1 cellular context compared by ENCODE assay signal in the genomic region with DNA sequence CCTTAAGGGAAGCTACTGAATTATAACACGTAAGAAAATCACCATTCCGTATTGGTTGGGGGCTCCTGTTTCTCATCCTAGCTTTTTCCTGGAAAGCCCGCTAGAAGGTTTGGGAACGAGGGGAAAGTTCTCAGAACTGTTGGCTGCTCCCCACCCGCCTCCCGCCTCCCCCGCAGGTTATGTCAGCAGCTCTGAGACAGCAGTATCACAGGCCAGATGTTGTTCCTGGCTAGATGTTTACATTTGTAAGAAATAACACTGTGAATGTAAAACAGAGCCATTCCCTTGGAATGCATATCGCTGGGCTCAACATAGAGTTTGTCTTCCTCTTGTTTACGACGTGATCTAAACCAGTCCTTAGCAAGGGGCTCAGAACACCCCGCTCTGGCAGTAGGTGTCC.
TF ChIP-seq lines count a peak whose summit lies in the region.

No MANE protein-coding gene starts in this region.

TF ChIP-seq in IMR-90, 13 proteins besides CTCF, POLR2A, EP300 and RAD21 (continued from another document):
- TF ChIP-seq USF2 (IDR thresholded peaks at IDR 0.05; ENCODE audit: low read depth, low read length) (no peak), MAZ (IDR thresholded peaks at IDR 0.05; ENCODE audit: borderline replicate concordance, low read depth, low read length) (peak; percentile 92), CEBPB (IDR thresholded peaks at IDR 0.05; ENCODE audit: low read depth, low read length) (no peak), RCOR1 (IDR thresholded peaks at IDR 0.05; ENCODE audit: insufficient replicate concordance, low read length) (peak; percentile 93), MXI1 (IDR thresholded peaks at IDR 0.05; ENCODE audit: borderline replicate concordance, low read depth, low read length) (no peak), SMC3 (IDR thresholded peaks at IDR 0.05; ENCODE audit: low read depth, low read length) (peak; percentile 28; the same call in 1 of the 2 replicates), BHLHE40 (IDR thresholded peaks at IDR 0.05; ENCODE audit: low read depth, low read length) (0 out of 2 replicates have a peak, but pooled peaks have one; percentile 20), MAFK (IDR thresholded peaks at IDR 0.05; ENCODE audit: low read depth, low read length) (peak; percentile 28; the same call in 1 of the 2 replicates), FOS (IDR thresholded peaks at IDR 0.05; ENCODE audit: low read depth, low read length) (no peak), RFX5 (IDR thresholded peaks at IDR 0.05; ENCODE audit: low read depth, low read length) (no peak), NFE2L2 (IDR thresholded peaks at IDR 0.05; ENCODE audit: low read depth, low read length) (peak; percentile 60; the same call in 1 of the 2 replicates)
- TF ChIP-seq, protein P1, sequence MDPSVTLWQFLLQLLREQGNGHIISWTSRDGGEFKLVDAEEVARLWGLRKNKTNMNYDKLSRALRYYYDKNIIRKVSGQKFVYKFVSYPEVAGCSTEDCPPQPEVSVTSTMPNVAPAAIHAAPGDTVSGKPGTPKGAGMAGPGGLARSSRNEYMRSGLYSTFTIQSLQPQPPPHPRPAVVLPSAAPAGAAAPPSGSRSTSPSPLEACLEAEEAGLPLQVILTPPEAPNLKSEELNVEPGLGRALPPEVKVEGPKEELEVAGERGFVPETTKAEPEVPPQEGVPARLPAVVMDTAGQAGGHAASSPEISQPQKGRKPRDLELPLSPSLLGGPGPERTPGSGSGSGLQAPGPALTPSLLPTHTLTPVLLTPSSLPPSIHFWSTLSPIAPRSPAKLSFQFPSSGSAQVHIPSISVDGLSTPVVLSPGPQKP (IDR thresholded peaks at IDR 0.05; ENCODE audit: borderline replicate concordance, low read depth, low read length), result no peak
